ENCODE assay signal across 23 cellular contexts in the genomic region with DNA sequence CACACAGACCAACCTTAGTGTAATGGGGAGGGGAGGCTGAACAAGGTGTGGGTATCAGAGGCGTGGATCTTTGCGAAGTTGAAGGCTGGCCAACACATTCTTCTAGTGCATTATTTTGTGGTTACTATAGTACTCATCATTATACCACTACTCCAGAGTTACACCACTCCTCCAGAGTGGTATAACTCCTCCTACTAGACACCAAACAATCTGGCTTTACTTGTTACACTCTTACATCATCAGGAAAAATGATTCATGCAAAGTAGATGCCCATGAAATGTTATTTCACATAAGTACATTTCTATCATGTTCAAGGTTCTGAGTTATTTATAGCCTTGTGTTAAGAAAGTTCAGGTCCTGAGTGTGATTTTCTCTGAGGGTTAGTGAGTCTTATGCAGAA.
A peak's percentile ranks its signal among the peaks of the same experiment; 100 is the strongest.
DNase-seq lines count a peak whose midpoint lies in the region; ATAC-seq and TF ChIP-seq lines count a peak whose summit lies in the region.
"Had no signal": no experiment of that assay in that cellular context is flagged by ENCODE, and none has a peak within 500 bp of the region (broad histone marks: within the 10 kb centered on the region; RNA-seq: fewer than 3 reads in every experiment).

No MANE protein-coding gene starts in this region.

- intact Hi-C loops in Calu3 (cut with micrococcal nuclease; ENCODE audit: unreplicated experiment), result no loop called here

- CTCF ChIA-PET in Calu3 (lab: Charles Lee), result no interaction called here

- BruUV-seq in Calu3 (replicated peaks; lab: Mats Ljungman, UMichigan), result no TSS peak

- no peak overlapping the region for H3K4me3 Mint-ChIP-seq in HFFc6
- no peak overlapping the region for H3K4me3 Mint-ChIP-seq in Calu3 (ENCODE audit: low read depth, unreplicated experiment)
- H3K4me3 Mint-ChIP-seq: central memory CD8-positive, alpha-beta T cell; naive thymus-derived CD8-positive, alpha-beta T cell; type B pancreatic cell had no signal

- TF ChIP-seq CTCF in HFFc6 (IDR thresholded peaks at IDR 0.05), result no peak
- no peak for TF ChIP-seq CTCF in Calu3 (IDR thresholded peaks at IDR 0.05; ENCODE audit: unreplicated experiment)

- DNase-seq in A172 (ENCODE audit: low spot score) (peak; percentile 21), HT1080 (ENCODE audit: low read depth) (peak; percentile 62), astrocyte of the hippocampus (ENCODE audit: low read depth, low spot score) (peak; percentile 1), fibroblast of the conjunctiva (ENCODE audit: low read depth) (peak; percentile 10), kidney tubule cell (ENCODE audit: low spot score) (no peak), HFFc6 (no peak), Calu3 (no peak)
- DNase-seq: ACHN; activated CD4-positive, CD25-positive, alpha-beta regulatory T cell treated with anti-CD3 and anti-CD28 coated beads, Interleukin-2, amount 50 U/mL, for 72 hours; activated naive CD4-positive, alpha-beta T cell; activated T-cell treated with anti-CD3 and anti-CD28 coated beads, Interleukin-2, amount 50 U/mL, for 1 hour; amygdala; GOT3; left colon; naive thymus-derived CD8-positive, alpha-beta T cell; NCI-H526; Right ventricle myocardium superior; stimulated activated CD4-positive, alpha-beta T cell treated with anti-CD3 and anti-CD28 coated beads, Interleukin-4, amount 100 ng/mL, for 4 hours; SW 1271 had no signal

- H3K4me1 Mint-ChIP-seq in HFFc6 (ENCODE audit: low read depth), result no peaks in the 10 kb centered on the region
- no peaks in the 10 kb centered on the region for H3K4me1 Mint-ChIP-seq in Calu3 (ENCODE audit: low read depth, unreplicated experiment)
- H3K4me1 Mint-ChIP-seq: central memory CD8-positive, alpha-beta T cell; naive thymus-derived CD8-positive, alpha-beta T cell had no signal

- ATAC-seq in HG03432 (IDR thresholded peaks at IDR 0.05; ENCODE audit: unreplicated experiment), result no peak
- ATAC-seq: K562; left colon; naive thymus-derived CD8-positive, alpha-beta T cell had no signal

- H3K36me3 Mint-ChIP-seq in HFFc6 (ENCODE audit: low read depth) (no peaks in the 10 kb centered on the region), Calu3 (ENCODE audit: insufficient read depth, unreplicated experiment) (no peaks in the 10 kb centered on the region)
- H3K36me3 Mint-ChIP-seq: naive thymus-derived CD8-positive, alpha-beta T cell; type B pancreatic cell had no signal

- no peak overlapping the region for H3K27ac Mint-ChIP-seq in HFFc6
- no peak overlapping the region for H3K27ac Mint-ChIP-seq in Calu3 (ENCODE audit: unreplicated experiment)
- H3K27ac Mint-ChIP-seq: naive thymus-derived CD8-positive, alpha-beta T cell; type B pancreatic cell had no signal

- H3K9me3 Mint-ChIP-seq in HFFc6 (peaks cover 33% of the 10 kb centered on the region), Calu3 (ENCODE audit: low read depth, unreplicated experiment) (no peaks in the 10 kb centered on the region)
- H3K9me3 Mint-ChIP-seq: type B pancreatic cell had no signal

- H3K27me3 Mint-ChIP-seq in HFFc6 (ENCODE audit: insufficient read depth) (no peaks in the 10 kb centered on the region), Calu3 (ENCODE audit: unreplicated experiment) (no peaks in the 10 kb centered on the region)
- H3K27me3 Mint-ChIP-seq: central memory CD8-positive, alpha-beta T cell; naive thymus-derived CD8-positive, alpha-beta T cell had no signal

Comparison
In these comparisons a context has a peak if more than half of its experiments do, and no peak if none do; other contexts are left out.
1. DNase-seq: peak in A172 (single experiment), HT1080 (single experiment), astrocyte of the hippocampus (single experiment) and fibroblast of the conjunctiva (single experiment); none in kidney tubule cell (single experiment), HFFc6 (single experiment) and Calu3 (single experiment).